Comparison of ENCODE assay signal across 1 cellular context in the genomic region with DNA sequence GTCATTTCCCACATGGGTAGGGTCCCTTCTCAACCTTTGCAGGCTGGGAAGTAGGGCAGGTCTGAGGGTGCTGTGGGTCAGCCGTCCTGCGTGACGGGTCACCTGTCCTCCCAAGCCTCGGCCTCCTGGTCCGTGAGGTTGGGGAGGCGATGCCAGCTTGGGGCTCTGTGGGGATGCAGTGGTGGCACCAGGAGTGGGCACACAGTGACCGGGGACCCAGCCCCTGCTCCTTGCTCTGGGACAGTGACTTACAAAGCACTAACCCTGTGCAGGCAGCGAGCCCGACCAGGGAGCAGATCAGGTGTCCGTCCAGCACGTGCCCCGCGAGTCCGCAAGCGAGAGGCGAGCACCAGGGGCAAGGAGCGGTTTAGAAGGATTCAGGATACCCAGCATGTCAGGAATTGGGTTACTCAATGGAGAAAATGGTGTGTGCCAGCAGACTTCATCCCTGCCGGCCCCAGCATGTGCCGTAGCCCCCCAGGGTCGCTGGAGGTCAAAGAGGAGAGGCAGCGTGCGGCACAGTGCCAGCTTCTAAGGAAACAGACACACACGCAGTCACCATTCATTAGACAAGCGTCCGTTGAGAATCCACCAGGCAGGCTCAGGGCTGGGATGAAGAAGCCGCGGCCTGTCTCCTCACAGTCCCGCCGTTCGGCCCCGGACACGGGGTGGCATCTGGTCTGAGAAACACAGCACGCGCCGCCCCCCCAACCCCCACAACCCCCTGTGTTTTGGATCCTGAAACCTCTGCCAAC.
TF ChIP-seq lines count a peak whose summit lies in the region.

No MANE protein-coding gene starts in this region.

TF ChIP-seq in HepG2, 621 proteins besides CTCF, POLR2A, EP300 and RAD21 (continued from another document and continues in another):
- TF ChIP-seq, protein P1, sequence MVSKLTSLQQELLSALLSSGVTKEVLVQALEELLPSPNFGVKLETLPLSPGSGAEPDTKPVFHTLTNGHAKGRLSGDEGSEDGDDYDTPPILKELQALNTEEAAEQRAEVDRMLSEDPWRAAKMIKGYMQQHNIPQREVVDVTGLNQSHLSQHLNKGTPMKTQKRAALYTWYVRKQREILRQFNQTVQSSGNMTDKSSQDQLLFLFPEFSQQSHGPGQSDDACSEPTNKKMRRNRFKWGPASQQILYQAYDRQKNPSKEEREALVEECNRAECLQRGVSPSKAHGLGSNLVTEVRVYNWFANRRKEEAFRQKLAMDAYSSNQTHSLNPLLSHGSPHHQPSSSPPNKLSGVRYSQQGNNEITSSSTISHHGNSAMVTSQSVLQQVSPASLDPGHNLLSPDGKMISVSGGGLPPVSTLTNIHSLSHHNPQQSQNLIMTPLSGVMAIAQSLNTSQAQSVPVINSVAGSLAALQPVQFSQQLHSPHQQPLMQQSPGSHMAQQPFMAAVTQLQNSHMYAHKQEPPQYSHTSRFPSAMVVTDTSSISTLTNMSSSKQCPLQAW (CRISPR knock-in tag; IDR thresholded peaks at IDR 0.05) = 0 out of 2 replicates have a peak, but pooled peaks have one; percentile 2
- peak; percentile 84 for TF ChIP-seq AGO2 (optimal IDR thresholded peaks at IDR 0.05; ENCODE audit: low read depth, low read length)
- no peak for TF ChIP-seq CCAR2 (optimal IDR thresholded peaks at IDR 0.05; ENCODE audit: low read depth, low read length)
- TF ChIP-seq MYC (CRISPR knock-in tag; IDR thresholded peaks at IDR 0.05; ENCODE audit: borderline replicate concordance) = no peak
- no peak for TF ChIP-seq ZNF484 (CRISPR knock-in tag; IDR thresholded peaks at IDR 0.05; ENCODE audit: borderline replicate concordance, low read depth)
- no peak for TF ChIP-seq TCF7 (IDR thresholded peaks at IDR 0.05; ENCODE audit: low read depth)
- no peak for TF ChIP-seq ZNF816 (CRISPR knock-in tag; IDR thresholded peaks at IDR 0.05; ENCODE audit: borderline replicate concordance)
- TF ChIP-seq, protein P2, sequence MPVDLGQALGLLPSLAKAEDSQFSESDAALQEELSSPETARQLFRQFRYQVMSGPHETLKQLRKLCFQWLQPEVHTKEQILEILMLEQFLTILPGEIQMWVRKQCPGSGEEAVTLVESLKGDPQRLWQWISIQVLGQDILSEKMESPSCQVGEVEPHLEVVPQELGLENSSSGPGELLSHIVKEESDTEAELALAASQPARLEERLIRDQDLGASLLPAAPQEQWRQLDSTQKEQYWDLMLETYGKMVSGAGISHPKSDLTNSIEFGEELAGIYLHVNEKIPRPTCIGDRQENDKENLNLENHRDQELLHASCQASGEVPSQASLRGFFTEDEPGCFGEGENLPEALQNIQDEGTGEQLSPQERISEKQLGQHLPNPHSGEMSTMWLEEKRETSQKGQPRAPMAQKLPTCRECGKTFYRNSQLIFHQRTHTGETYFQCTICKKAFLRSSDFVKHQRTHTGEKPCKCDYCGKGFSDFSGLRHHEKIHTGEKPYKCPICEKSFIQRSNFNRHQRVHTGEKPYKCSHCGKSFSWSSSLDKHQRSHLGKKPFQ (CRISPR knock-in tag; IDR thresholded peaks at IDR 0.05; ENCODE audit: insufficient replicate concordance) = no peak
- 0 out of 2 replicates have a peak, but pooled peaks have one; percentile 8 for TF ChIP-seq FOXC1 (CRISPR knock-in tag; IDR thresholded peaks at IDR 0.05; ENCODE audit: borderline replicate concordance)
- TF ChIP-seq, protein P3, sequence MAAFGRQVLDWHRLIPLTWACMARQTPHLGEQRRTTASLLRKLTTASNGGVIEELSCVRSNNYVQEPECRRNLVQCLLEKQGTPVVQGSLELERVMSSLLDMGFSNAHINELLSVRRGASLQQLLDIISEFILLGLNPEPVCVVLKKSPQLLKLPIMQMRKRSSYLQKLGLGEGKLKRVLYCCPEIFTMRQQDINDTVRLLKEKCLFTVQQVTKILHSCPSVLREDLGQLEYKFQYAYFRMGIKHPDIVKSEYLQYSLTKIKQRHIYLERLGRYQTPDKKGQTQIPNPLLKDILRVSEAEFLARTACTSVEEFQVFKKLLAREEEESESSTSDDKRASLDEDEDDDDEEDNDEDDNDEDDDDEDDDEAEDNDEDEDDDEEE (CRISPR knock-in tag; IDR thresholded peaks at IDR 0.05) = no peak
- no peak for TF ChIP-seq EZH2 (conservative IDR thresholded peaks at IDR 0.05; ENCODE audit: low read depth, low read length)
- no peak for TF ChIP-seq ZNF235 (CRISPR knock-in tag; IDR thresholded peaks at IDR 0.05; ENCODE audit: borderline replicate concordance)
- TF ChIP-seq MED8 (CRISPR knock-in tag; IDR thresholded peaks at IDR 0.05; ENCODE audit: insufficient replicate concordance) = no peak
- TF ChIP-seq FLYWCH1 (CRISPR knock-in tag; IDR thresholded peaks at IDR 0.05) = no peak
- peak; percentile 47; the same call in 1 of the 2 replicates for TF ChIP-seq NRL (CRISPR knock-in tag; IDR thresholded peaks at IDR 0.05; ENCODE audit: borderline replicate concordance)
- no peak for TF ChIP-seq MAFG (CRISPR knock-in tag; IDR thresholded peaks at IDR 0.05)
- TF ChIP-seq, protein P4, sequence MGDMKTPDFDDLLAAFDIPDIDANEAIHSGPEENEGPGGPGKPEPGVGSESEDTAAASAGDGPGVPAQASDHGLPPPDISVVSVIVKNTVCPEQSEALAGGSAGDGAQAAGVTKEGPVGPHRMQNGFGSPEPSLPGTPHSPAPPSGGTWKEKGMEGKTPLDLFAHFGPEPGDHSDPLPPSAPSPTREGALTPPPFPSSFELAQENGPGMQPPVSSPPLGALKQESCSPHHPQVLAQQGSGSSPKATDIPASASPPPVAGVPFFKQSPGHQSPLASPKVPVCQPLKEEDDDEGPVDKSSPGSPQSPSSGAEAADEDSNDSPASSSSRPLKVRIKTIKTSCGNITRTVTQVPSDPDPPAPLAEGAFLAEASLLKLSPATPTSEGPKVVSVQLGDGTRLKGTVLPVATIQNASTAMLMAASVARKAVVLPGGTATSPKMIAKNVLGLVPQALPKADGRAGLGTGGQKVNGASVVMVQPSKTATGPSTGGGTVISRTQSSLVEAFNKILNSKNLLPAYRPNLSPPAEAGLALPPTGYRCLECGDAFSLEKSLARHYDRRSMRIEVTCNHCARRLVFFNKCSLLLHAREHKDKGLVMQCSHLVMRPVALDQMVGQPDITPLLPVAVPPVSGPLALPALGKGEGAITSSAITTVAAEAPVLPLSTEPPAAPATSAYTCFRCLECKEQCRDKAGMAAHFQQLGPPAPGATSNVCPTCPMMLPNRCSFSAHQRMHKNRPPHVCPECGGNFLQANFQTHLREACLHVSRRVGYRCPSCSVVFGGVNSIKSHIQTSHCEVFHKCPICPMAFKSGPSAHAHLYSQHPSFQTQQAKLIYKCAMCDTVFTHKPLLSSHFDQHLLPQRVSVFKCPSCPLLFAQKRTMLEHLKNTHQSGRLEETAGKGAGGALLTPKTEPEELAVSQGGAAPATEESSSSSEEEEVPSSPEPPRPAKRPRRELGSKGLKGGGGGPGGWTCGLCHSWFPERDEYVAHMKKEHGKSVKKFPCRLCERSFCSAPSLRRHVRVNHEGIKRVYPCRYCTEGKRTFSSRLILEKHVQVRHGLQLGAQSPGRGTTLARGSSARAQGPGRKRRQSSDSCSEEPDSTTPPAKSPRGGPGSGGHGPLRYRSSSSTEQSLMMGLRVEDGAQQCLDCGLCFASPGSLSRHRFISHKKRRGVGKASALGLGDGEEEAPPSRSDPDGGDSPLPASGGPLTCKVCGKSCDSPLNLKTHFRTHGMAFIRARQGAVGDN (CRISPR knock-in tag; IDR thresholded peaks at IDR 0.05) = peak; percentile 42; the same call in 1 of the 2 replicates
- peak; percentile 32; the same call in 1 of the 2 replicates for TF ChIP-seq RBFOX2 (IDR thresholded peaks at IDR 0.05; ENCODE audit: low read depth, low read length)
- no peak for TF ChIP-seq MEIS1 (CRISPR knock-in tag; IDR thresholded peaks at IDR 0.05; ENCODE audit: borderline replicate concordance)
- TF ChIP-seq MAFK (conservative IDR thresholded peaks at IDR 0.05 in 1 of 2, IDR thresholded peaks at IDR 0.05 in 1 of 2; ENCODE audit: low read length in 2 of 2) = no peak
- no peak for TF ChIP-seq RXRA (CRISPR knock-in tag; IDR thresholded peaks at IDR 0.05)
- TF ChIP-seq HOXA3 (CRISPR knock-in tag; IDR thresholded peaks at IDR 0.05) = no peak
- no peak for TF ChIP-seq PHF21A (CRISPR knock-in tag; IDR thresholded peaks at IDR 0.05)
- no peak for TF ChIP-seq GATAD1 (CRISPR knock-in tag; IDR thresholded peaks at IDR 0.05)
- TF ChIP-seq, protein P5, sequence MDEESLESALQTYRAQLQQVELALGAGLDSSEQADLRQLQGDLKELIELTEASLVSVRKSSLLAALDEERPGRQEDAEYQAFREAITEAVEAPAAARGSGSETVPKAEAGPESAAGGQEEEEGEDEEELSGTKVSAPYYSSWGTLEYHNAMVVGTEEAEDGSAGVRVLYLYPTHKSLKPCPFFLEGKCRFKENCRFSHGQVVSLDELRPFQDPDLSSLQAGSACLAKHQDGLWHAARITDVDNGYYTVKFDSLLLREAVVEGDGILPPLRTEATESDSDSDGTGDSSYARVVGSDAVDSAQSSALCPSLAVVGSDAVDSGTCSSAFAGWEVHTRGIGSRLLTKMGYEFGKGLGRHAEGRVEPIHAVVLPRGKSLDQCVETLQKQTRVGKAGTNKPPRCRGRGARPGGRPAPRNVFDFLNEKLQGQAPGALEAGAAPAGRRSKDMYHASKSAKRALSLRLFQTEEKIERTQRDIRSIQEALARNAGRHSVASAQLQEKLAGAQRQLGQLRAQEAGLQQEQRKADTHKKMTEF (CRISPR knock-in tag; IDR thresholded peaks at IDR 0.05) = no peak
- TF ChIP-seq MTA1 (CRISPR knock-in tag; IDR thresholded peaks at IDR 0.05; ENCODE audit: borderline replicate concordance) = peak; percentile 66; the same call in 1 of the 2 replicates
- no peak for TF ChIP-seq GATAD2A (CRISPR knock-in tag; IDR thresholded peaks at IDR 0.05)
- no peak for TF ChIP-seq NR2F1 (CRISPR knock-in tag; IDR thresholded peaks at IDR 0.05)
- no peak for TF ChIP-seq IRX3 (CRISPR knock-in tag; IDR thresholded peaks at IDR 0.05; ENCODE audit: borderline replicate concordance, low read depth)
- peak; percentile 20 for TF ChIP-seq XRCC5 (optimal IDR thresholded peaks at IDR 0.05; ENCODE audit: low read length)
- TF ChIP-seq ZNF256 (CRISPR knock-in tag; conservative IDR thresholded peaks at IDR 0.05) = no peak
- TF ChIP-seq HNRNPL (IDR thresholded peaks at IDR 0.05; ENCODE audit: low read depth, low read length) = peak; percentile 82
- TF ChIP-seq, protein P6, sequence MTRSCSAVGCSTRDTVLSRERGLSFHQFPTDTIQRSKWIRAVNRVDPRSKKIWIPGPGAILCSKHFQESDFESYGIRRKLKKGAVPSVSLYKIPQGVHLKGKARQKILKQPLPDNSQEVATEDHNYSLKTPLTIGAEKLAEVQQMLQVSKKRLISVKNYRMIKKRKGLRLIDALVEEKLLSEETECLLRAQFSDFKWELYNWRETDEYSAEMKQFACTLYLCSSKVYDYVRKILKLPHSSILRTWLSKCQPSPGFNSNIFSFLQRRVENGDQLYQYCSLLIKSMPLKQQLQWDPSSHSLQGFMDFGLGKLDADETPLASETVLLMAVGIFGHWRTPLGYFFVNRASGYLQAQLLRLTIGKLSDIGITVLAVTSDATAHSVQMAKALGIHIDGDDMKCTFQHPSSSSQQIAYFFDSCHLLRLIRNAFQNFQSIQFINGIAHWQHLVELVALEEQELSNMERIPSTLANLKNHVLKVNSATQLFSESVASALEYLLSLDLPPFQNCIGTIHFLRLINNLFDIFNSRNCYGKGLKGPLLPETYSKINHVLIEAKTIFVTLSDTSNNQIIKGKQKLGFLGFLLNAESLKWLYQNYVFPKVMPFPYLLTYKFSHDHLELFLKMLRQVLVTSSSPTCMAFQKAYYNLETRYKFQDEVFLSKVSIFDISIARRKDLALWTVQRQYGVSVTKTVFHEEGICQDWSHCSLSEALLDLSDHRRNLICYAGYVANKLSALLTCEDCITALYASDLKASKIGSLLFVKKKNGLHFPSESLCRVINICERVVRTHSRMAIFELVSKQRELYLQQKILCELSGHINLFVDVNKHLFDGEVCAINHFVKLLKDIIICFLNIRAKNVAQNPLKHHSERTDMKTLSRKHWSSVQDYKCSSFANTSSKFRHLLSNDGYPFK (CRISPR knock-in tag; IDR thresholded peaks at IDR 0.05; ENCODE audit: borderline replicate concordance) = no peak
- TF ChIP-seq HNRNPK (IDR thresholded peaks at IDR 0.05; ENCODE audit: low read depth, low read length, poor library complexity, severe bottlenecking) = no peak
- TF ChIP-seq BHLHE40 (IDR thresholded peaks at IDR 0.05; ENCODE audit: low read length) = peak; percentile 68
- no peak for TF ChIP-seq ZC3H4 (CRISPR knock-in tag; IDR thresholded peaks at IDR 0.05; ENCODE audit: borderline replicate concordance)
- TF ChIP-seq, protein P7, sequence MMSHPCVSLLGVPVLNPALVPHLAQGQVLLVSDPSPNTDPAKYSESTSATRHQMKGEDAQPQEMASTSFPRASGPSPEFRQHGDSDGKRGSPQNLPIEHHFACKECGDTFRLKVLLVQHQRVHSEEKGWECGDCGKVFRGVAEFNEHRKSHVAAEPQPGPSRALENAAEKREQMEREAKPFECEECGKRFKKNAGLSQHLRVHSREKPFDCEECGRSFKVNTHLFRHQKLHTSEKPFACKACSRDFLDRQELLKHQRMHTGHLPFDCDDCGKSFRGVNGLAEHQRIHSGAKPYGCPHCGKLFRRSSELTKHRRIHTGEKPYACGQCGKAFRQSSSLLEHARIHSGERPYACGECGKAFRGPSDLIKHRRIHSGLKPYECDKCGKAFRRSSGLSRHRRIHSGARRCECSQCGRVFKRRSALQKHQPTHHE (CRISPR knock-in tag; IDR thresholded peaks at IDR 0.05; ENCODE audit: borderline replicate concordance) = no peak
- no peak for TF ChIP-seq RFXANK (CRISPR knock-in tag; IDR thresholded peaks at IDR 0.05)
- no peak for TF ChIP-seq NKX3-1 (CRISPR knock-in tag; IDR thresholded peaks at IDR 0.05)
- no peak for TF ChIP-seq STAG1 (CRISPR knock-in tag; IDR thresholded peaks at IDR 0.05)
- TF ChIP-seq U2AF1 (optimal IDR thresholded peaks at IDR 0.05; ENCODE audit: low read depth, low read length) = peak; percentile 7
- TF ChIP-seq ZNF850 (CRISPR knock-in tag; conservative IDR thresholded peaks at IDR 0.05) = no peak
- TF ChIP-seq ZBTB7B (CRISPR knock-in tag; IDR thresholded peaks at IDR 0.05) = no peak
- peak; percentile 89 for TF ChIP-seq ZBTB38 (CRISPR knock-in tag; IDR thresholded peaks at IDR 0.05)
